In the genomic region with DNA sequence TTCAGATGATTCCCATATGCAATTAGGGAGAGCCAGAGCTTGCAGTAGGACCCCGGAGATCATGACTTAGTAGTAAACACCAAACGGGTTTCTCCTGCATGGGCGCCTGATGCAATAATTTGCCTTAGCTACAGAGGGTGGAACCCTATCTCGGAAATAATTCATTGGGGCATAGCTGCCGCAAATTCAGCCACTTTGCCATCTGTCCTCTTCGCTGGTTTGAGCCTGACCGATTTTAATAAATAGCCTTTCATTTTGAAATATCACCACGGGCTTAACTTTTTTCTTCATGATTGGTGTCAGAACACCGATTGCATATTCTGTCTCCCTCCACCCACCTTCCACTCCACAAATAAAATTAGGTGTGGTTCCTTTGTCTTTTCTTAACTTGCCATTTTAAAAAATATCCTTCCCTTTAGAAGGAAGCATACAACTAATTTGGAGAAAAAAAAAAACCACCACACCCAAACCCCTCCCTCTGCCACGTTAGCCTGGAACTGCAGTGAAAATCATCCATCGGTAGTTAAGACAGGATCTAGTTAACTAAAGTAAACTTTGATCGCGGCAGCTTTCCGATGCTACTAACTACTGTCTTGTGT, we compare ENCODE assay signal across 1 cellular context.
A peak's percentile ranks its signal among the peaks of the same experiment; 100 is the strongest.
TF ChIP-seq lines count a peak whose summit lies in the region.

No MANE protein-coding gene starts in this region.

TF ChIP-seq in HEK293, 187 proteins besides CTCF, POLR2A, EP300 and RAD21 (continued from another document):
- TF ChIP-seq SCRT1 (tag by site-specific recombination; IDR thresholded peaks at IDR 0.05; ENCODE audit: borderline replicate concordance) = no peak
- no peak for TF ChIP-seq ZNF555 (tag by site-specific recombination; conservative IDR thresholded peaks at IDR 0.05)
- TF ChIP-seq, protein P1, sequence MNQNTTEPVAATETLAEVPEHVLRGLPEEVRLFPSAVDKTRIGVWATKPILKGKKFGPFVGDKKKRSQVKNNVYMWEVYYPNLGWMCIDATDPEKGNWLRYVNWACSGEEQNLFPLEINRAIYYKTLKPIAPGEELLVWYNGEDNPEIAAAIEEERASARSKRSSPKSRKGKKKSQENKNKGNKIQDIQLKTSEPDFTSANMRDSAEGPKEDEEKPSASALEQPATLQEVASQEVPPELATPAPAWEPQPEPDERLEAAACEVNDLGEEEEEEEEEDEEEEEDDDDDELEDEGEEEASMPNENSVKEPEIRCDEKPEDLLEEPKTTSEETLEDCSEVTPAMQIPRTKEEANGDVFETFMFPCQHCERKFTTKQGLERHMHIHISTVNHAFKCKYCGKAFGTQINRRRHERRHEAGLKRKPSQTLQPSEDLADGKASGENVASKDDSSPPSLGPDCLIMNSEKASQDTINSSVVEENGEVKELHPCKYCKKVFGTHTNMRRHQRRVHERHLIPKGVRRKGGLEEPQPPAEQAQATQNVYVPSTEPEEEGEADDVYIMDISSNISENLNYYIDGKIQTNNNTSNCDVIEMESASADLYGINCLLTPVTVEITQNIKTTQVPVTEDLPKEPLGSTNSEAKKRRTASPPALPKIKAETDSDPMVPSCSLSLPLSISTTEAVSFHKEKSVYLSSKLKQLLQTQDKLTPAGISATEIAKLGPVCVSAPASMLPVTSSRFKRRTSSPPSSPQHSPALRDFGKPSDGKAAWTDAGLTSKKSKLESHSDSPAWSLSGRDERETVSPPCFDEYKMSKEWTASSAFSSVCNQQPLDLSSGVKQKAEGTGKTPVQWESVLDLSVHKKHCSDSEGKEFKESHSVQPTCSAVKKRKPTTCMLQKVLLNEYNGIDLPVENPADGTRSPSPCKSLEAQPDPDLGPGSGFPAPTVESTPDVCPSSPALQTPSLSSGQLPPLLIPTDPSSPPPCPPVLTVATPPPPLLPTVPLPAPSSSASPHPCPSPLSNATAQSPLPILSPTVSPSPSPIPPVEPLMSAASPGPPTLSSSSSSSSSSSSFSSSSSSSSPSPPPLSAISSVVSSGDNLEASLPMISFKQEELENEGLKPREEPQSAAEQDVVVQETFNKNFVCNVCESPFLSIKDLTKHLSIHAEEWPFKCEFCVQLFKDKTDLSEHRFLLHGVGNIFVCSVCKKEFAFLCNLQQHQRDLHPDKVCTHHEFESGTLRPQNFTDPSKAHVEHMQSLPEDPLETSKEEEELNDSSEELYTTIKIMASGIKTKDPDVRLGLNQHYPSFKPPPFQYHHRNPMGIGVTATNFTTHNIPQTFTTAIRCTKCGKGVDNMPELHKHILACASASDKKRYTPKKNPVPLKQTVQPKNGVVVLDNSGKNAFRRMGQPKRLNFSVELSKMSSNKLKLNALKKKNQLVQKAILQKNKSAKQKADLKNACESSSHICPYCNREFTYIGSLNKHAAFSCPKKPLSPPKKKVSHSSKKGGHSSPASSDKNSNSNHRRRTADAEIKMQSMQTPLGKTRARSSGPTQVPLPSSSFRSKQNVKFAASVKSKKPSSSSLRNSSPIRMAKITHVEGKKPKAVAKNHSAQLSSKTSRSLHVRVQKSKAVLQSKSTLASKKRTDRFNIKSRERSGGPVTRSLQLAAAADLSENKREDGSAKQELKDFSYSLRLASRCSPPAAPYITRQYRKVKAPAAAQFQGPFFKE (tag by site-specific recombination; IDR thresholded peaks at IDR 0.05; ENCODE audit: borderline replicate concordance) = no peak
- no peak for TF ChIP-seq ZNF404 (tag by site-specific recombination; IDR thresholded peaks at IDR 0.05)
- TF ChIP-seq KLF1 (tag by site-specific recombination; IDR thresholded peaks at IDR 0.05) = peak; percentile 35
- TF ChIP-seq ZNF660 (tag by site-specific recombination; IDR thresholded peaks at IDR 0.05) = 0 out of 2 replicates have a peak, but pooled peaks have one; percentile 42
- no peak for TF ChIP-seq BCL11B (tag by site-specific recombination; IDR thresholded peaks at IDR 0.05; ENCODE audit: low read depth)
- TF ChIP-seq, protein P2, sequence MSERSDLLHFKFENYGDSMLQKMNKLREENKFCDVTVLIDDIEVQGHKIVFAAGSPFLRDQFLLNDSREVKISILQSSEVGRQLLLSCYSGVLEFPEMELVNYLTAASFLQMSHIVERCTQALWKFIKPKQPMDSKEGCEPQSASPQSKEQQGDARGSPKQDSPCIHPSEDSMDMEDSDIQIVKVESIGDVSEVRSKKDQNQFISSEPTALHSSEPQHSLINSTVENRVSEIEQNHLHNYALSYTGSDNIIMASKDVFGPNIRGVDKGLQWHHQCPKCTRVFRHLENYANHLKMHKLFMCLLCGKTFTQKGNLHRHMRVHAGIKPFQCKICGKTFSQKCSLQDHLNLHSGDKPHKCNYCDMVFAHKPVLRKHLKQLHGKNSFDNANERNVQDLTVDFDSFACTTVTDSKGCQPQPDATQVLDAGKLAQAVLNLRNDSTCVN (tag by site-specific recombination; optimal IDR thresholded peaks at IDR 0.05) = no peak
- no peak for TF ChIP-seq GLIS2 (tag by site-specific recombination; IDR thresholded peaks at IDR 0.05)
- no peak for TF ChIP-seq ZNF202 (tag by site-specific recombination; IDR thresholded peaks at IDR 0.05; ENCODE audit: borderline replicate concordance)
- no peak for TF ChIP-seq ZNF266 (tag by site-specific recombination; IDR thresholded peaks at IDR 0.05; ENCODE audit: low read depth)
- TF ChIP-seq ZNF529 (tag by site-specific recombination; IDR thresholded peaks at IDR 0.05; ENCODE audit: insufficient replicate concordance) = no peak
- TF ChIP-seq, protein P3, sequence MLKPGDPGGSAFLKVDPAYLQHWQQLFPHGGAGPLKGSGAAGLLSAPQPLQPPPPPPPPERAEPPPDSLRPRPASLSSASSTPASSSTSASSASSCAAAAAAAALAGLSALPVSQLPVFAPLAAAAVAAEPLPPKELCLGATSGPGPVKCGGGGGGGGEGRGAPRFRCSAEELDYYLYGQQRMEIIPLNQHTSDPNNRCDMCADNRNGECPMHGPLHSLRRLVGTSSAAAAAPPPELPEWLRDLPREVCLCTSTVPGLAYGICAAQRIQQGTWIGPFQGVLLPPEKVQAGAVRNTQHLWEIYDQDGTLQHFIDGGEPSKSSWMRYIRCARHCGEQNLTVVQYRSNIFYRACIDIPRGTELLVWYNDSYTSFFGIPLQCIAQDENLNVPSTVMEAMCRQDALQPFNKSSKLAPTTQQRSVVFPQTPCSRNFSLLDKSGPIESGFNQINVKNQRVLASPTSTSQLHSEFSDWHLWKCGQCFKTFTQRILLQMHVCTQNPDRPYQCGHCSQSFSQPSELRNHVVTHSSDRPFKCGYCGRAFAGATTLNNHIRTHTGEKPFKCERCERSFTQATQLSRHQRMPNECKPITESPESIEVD (tag by site-specific recombination; IDR thresholded peaks at IDR 0.05) = no peak
